Comparison of ENCODE assay signal across 8 cellular contexts in genomic region chr1:161020573-161021167, GRCh38. TPM values are rescaled to one million over a fixed set of nuclear protein-coding genes. Genes with fewer than 3 reads are reported as not detected.
DNase-seq lines count a peak whose midpoint lies in the region; ATAC-seq and TF ChIP-seq lines count a peak whose summit lies in the region.

F11R (minus strand) TSS chr1:161021152; CDS start chr1:161021073, 79 bp downstream.

- CTCF ChIA-PET in Panc1 (lab: Charles Lee), result interaction anchor here (0.6 to 1.8 kb wide), 5 partner anchors 17 to 726 kb away, joined by 3 to 10 read pairs (median 7); no protein-coding TSS in a partner anchor

- no peaks in the 10 kb centered on the region for H3K9me3 ChIP-seq in Panc1 (ENCODE audit: control insufficient read depth, insufficient read depth, low read depth, low read length)

- intact Hi-C loops in Panc1 (cut with micrococcal nuclease; ENCODE audit: unreplicated experiment), result no loop called here

- H3K4me1 ChIP-seq in Panc1 (ENCODE audit: control insufficient read depth, insufficient read depth, low read length), result peaks cover 27% of the 10 kb centered on the region

- TF ChIP-seq CTCF in Panc1 (IDR thresholded peaks at IDR 0.05), result no peak

- H3K27me3 Mint-ChIP-seq in stimulated activated naive B cell treated with anti-CD40 and anti-IgM and Interleukin-4, amounts not matched to agents 10 μg/mL and 1 μg/mL and 100 μg/mL, for 72 hours, result no peaks in the 10 kb centered on the region

- peaks cover 3% of the 10 kb centered on the region; the same call in 1 of the 2 replicates for H3K36me3 ChIP-seq in Panc1 (ENCODE audit: control insufficient read depth, insufficient read depth, low read length)

- peaks cover 2 to 3% of the 10 kb centered on the region in 2 donors for H3K36me3 Mint-ChIP-seq in stimulated activated naive B cell treated with anti-CD40 and anti-IgM and Interleukin-4, amounts not matched to agents 10 μg/mL and 1 μg/mL and 100 μg/mL, for 72 hours

- ATAC-seq in GM19372 (IDR thresholded peaks at IDR 0.05; ENCODE audit: low read depth, unreplicated experiment) (peak; percentile 38), HG03439 (IDR thresholded peaks at IDR 0.05; ENCODE audit: unreplicated experiment) (peak; percentile 38), Panc1 (peak; percentile 68)
- ATAC-seq in stimulated activated naive B cell treated with anti-CD40 and anti-IgM and Interleukin-4, amounts not matched to agents 10 μg/mL and 1 μg/mL and 100 μg/mL, for 72 hours (replicated peaks), result peak; percentile 51 to 57

- BruUV-seq in Panc1 (replicated peaks; lab: Mats Ljungman, UMichigan), result TSS peak; percentile 77

- in situ Hi-C loops in Panc1 (cut with HindIII; ENCODE audit: low pct_unique_long_range_greater_than_20kb, low sequenced_read_pairs), result no loop called here

- POLR2A ChIA-PET in Panc1 (lab: Charles Lee), result interaction anchor here (0.6 to 0.7 kb wide), 3 partner anchors 53 to 146 kb away, joined by 5 to 8 read pairs (median 5); partner anchors contain the start of gene PPOX

- H3K9me3 Mint-ChIP-seq in stimulated activated naive B cell treated with anti-CD40 and anti-IgM and Interleukin-4, amounts not matched to agents 10 μg/mL and 1 μg/mL and 100 μg/mL, for 72 hours, result no peaks in the 10 kb centered on the region

- no peaks in the 10 kb centered on the region for H3K27me3 ChIP-seq in Panc1 (ENCODE audit: control insufficient read depth, insufficient read depth, low read length)
- H3K27me3 ChIP-seq in layer of hippocampus (ENCODE audit: control insufficient read depth, insufficient read depth, low read length), result peaks cover 8% of the 10 kb centered on the region

- peak within 1 kb of the TSS; percentile 67 for H3K27ac ChIP-seq in Panc1 (ENCODE audit: low read length)
- peak within 1 kb of the TSS; percentile 19 for H3K27ac ChIP-seq in cingulate gyrus (ENCODE audit: low read depth, low read length)
- H3K27ac ChIP-seq in layer of hippocampus (ENCODE audit: low read depth, low read length), result peak within 1 kb of the TSS; percentile 38

- peaks cover 30 to 54% of the 10 kb centered on the region in 2 donors for H3K4me1 Mint-ChIP-seq in stimulated activated naive B cell treated with anti-CD40 and anti-IgM and Interleukin-4, amounts not matched to agents 10 μg/mL and 1 μg/mL and 100 μg/mL, for 72 hours

- peak within 1 kb of the TSS; percentile 75 for H3K27ac Mint-ChIP-seq in stimulated activated naive B cell treated with anti-CD40 and anti-IgM and Interleukin-4, amounts not matched to agents 10 μg/mL and 1 μg/mL and 100 μg/mL, for 72 hours

- H3K4me3 ChIP-seq in Panc1 (ENCODE audit: low read depth in 2 of 2, low read length in 2 of 2), result peak within 1 kb of the TSS; percentile 87 to 97

- DNase-seq in ELR (ENCODE audit: low read depth) (peak; percentile 42), Panc1 (ENCODE audit: low read depth, low spot score) (no peak), superior temporal gyrus (ENCODE audit: extremely low spot score) (no peak)
- no peak for DNase-seq in stimulated activated naive B cell treated with anti-CD40 and anti-IgM and Interleukin-4, amounts not matched to agents 10 μg/mL and 1 μg/mL and 100 μg/mL, for 72 hours

- H3K4me3 Mint-ChIP-seq in stimulated activated naive B cell treated with anti-CD40 and anti-IgM and Interleukin-4, amounts not matched to agents 10 μg/mL and 1 μg/mL and 100 μg/mL, for 72 hours, result peak within 1 kb of the TSS; percentile 89 to 93

RNA-seq across cellular contexts. Expression of gene F11R, which starts in this region (rescaled TPM):
- total RNA-seq in Panc1 (2021; ENCODE audit: unreplicated experiment), result 63.0 TPM
- polyA plus RNA-seq in Panc1 (2012; ENCODE audit: insufficient read length), result 35.3 TPM
